Comparison of ENCODE assay signal across 23 cellular contexts in the genomic region with DNA sequence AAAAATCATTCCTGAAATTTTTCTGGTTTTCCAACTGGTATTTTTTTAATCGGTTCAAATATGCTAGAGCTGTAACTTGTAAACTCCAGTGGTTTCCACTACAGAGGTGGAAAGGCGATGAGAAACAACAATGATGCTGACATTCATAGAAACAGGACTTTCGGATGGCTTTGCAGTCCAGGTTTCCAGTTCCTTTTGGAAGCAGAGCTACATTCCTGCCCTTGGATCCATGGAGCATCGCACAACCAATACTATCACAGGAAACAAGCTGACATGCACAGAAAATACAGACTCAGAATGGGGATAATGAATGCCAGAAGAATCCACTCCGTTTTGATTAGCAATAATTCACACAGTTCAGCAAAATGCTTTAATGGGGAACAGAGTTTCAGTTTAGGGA.
A peak's percentile ranks its signal among the peaks of the same experiment; 100 is the strongest.
DNase-seq lines count a peak whose midpoint lies in the region; TF ChIP-seq lines count a peak whose summit lies in the region.
"Had no signal": no experiment of that assay in that cellular context is flagged by ENCODE, and none has a peak within 500 bp of the region (broad histone marks: within the 10 kb centered on the region; RNA-seq: fewer than 3 reads in every experiment).

No MANE protein-coding gene starts in this region.

- no peaks in the 10 kb centered on the region for H3K27me3 Mint-ChIP-seq in endothelial cell (ENCODE audit: unreplicated experiment)

- H3K4me3 Mint-ChIP-seq in endothelial cell (ENCODE audit: unreplicated experiment): no peak overlapping the region
- H3K4me3 Mint-ChIP-seq: CD14-positive monocyte; CD4-positive, alpha-beta T cell; CD8-positive, alpha-beta memory T cell; HFFc6 had no signal

- no peaks in the 10 kb centered on the region for H3K9me3 Mint-ChIP-seq in endothelial cell (ENCODE audit: unreplicated experiment)
- H3K9me3 Mint-ChIP-seq: CD4-positive, alpha-beta T cell; CD8-positive, alpha-beta memory T cell; HFFc6 had no signal

- H3K27me3 ChIP-seq in dorsolateral prefrontal cortex: no peaks in the 10 kb centered on the region
- H3K27me3 ChIP-seq: BLaER1 treated with 17β-estradiol and CSF1 and Interleukin-3, amounts not matched to agents 10 nM and 100 nM had no signal

- DNase-seq in AG10803 (ENCODE audit: low read depth): peak; percentile 17
- DNase-seq in GM04503 (ENCODE audit: low read depth): peak; percentile 3
- no peak for DNase-seq in endothelial cell (ENCODE audit: low spot score)
- DNase-seq in NCI-H524 treated with DMSO at 0.1 percent for 48 hours (lab: John Stamatoyannopoulos, UW): no peak
- no peak for DNase-seq in dorsolateral prefrontal cortex
- DNase-seq in NCI-H510A (lab: John Stamatoyannopoulos, UW): no peak
- DNase-seq in putamen (ENCODE audit: low spot score): no peak
- DNase-seq: 8988T; ACHN; AML-193; BE2C; CD4-positive, alpha-beta T cell; CD8-positive, alpha-beta memory T cell; DMS 273 treated with DMSO at 0.1 percent for 48 hours; DMS79; GF-D8; GOT3; HFFc6 had no signal

- intact Hi-C loops in dorsolateral prefrontal cortex (cut with DNase I): no loop called here

- H3K4me1 Mint-ChIP-seq in endothelial cell (ENCODE audit: unreplicated experiment): no peaks in the 10 kb centered on the region
- H3K4me1 Mint-ChIP-seq: CD14-positive monocyte; CD8-positive, alpha-beta memory T cell had no signal

- TF ChIP-seq CTCF in AG10803 (conservative IDR thresholded peaks at IDR 0.05; ENCODE audit: low read length) (no peak), endothelial cell (IDR thresholded peaks at IDR 0.05; ENCODE audit: unreplicated experiment) (no peak), dorsolateral prefrontal cortex (IDR thresholded peaks at IDR 0.05 in 54 of 56, conservative IDR thresholded peaks at IDR 0.05 in 2 of 56; ENCODE audit: low read depth in 1 of 56, partially characterized antibody in 56 of 56) (no peak)

- peak overlapping the region; percentile 43 for H3K27ac Mint-ChIP-seq in endothelial cell (ENCODE audit: unreplicated experiment)
- H3K27ac Mint-ChIP-seq: CD14-positive monocyte; CD4-positive, alpha-beta T cell; CD8-positive, alpha-beta memory T cell; HFFc6 had no signal

- H3K4me3 ChIP-seq in AG10803 (ENCODE audit: low read length) (no peak overlapping the region), dorsolateral prefrontal cortex (no peak overlapping the region)
- H3K4me3 ChIP-seq: A549; BLaER1 treated with 17β-estradiol and CSF1 and Interleukin-3, amounts not matched to agents 10 nM and 100 nM; GM12878; HAP-1 had no signal

- no peak overlapping the region for H3K27ac ChIP-seq in dorsolateral prefrontal cortex
- H3K27ac ChIP-seq: A549; BLaER1 treated with 17β-estradiol and CSF1 and Interleukin-3, amounts not matched to agents 10 nM and 100 nM had no signal

- H3K36me3 Mint-ChIP-seq in endothelial cell (ENCODE audit: low read depth, unreplicated experiment): no peaks in the 10 kb centered on the region
- H3K36me3 Mint-ChIP-seq: CD14-positive monocyte; CD8-positive, alpha-beta memory T cell had no signal

Comparison
In these comparisons a context has a peak if more than half of its experiments do, and no peak if none do; other contexts are left out.
1. DNase-seq: peak in AG10803 (single experiment) and GM04503 (single experiment); none in endothelial cell (single experiment), NCI-H524 treated with DMSO at 0.1 percent for 48 hours (single experiment), dorsolateral prefrontal cortex (0 of 10), NCI-H510A (single experiment) and putamen (single experiment).